ENCODE assay signal across 15 cellular contexts in genomic region chr11:125264091-125265022, GRCh38.
DNase-seq lines count a peak whose midpoint lies in the region; ATAC-seq and TF ChIP-seq lines count a peak whose summit lies in the region.
"Had no signal": no experiment of that assay in that cellular context is flagged by ENCODE, and none has a peak within 500 bp of the region (broad histone marks: within the 10 kb centered on the region; RNA-seq: fewer than 3 reads in every experiment).

No MANE protein-coding gene starts in this region.

- H3K36me3 Mint-ChIP-seq in nephron (ENCODE audit: low read depth) = no peaks in the 10 kb centered on the region
- H3K36me3 Mint-ChIP-seq: naive thymus-derived CD8-positive, alpha-beta T cell had no signal

- peak overlapping the region in 2 of 3 experiments; percentile 39 to 53 for H3K4me3 Mint-ChIP-seq in nephron
- H3K4me3 Mint-ChIP-seq: naive thymus-derived CD8-positive, alpha-beta T cell; stimulated activated naive CD8-positive, alpha-beta T cell treated with anti-CD3 and anti-CD28 coated beads, Interleukin-15, amount 100 ng/mL, for 72 hours had no signal

- H3K9me3 ChIP-seq in right atrium auricular region = no peaks in the 10 kb centered on the region
- H3K9me3 ChIP-seq: body of pancreas had no signal

- DNase-seq in right atrium auricular region (ENCODE audit: low spot score) = no peak
- no peak for DNase-seq in left cardiac atrium
- no peak for DNase-seq in dorsolateral prefrontal cortex
- no peak for DNase-seq in activated CD4-positive, alpha-beta T cell treated with anti-CD3 and anti-CD28 coated beads, Interleukin-2, amount 50 U/mL, for 48 hours
- no peak for DNase-seq in germinal center (ENCODE audit: low spot score)
- no peak for DNase-seq in activated effector memory CD4-positive, alpha-beta T cell treated with anti-CD3 and anti-CD28 coated beads, Interleukin-2, amount 50 U/mL, for 16 hours
- DNase-seq: ACHN; activated CD8-positive, alpha-beta memory T cell treated with anti-CD3 and anti-CD28 coated beads for 24 hours; activated effector memory CD4-positive, alpha-beta T cell treated with Interleukin-2 at 50 U/mL for 16 hours; Calu3; naive thymus-derived CD8-positive, alpha-beta T cell; stimulated activated naive CD8-positive, alpha-beta T cell treated with anti-CD3 and anti-CD28 coated beads, Interleukin-15, amount 100 ng/mL, for 72 hours had no signal

- no peak overlapping the region for H3K4me3 ChIP-seq in right atrium auricular region
- peak overlapping the region in 2 of 59 donors; percentile 44 to 48 for H3K4me3 ChIP-seq in dorsolateral prefrontal cortex
- H3K4me3 ChIP-seq in urinary bladder (ENCODE audit: low read depth, low read length) = no peak overlapping the region
- H3K4me3 ChIP-seq: body of pancreas had no signal

- ATAC-seq in left cardiac atrium = no peak
- ATAC-seq: naive thymus-derived CD8-positive, alpha-beta T cell; stimulated activated naive CD8-positive, alpha-beta T cell treated with anti-CD3 and anti-CD28 coated beads, Interleukin-15, amount 100 ng/mL, for 72 hours had no signal

- peak overlapping the region; percentile 95 to 99 (median 97) for H3K27ac Mint-ChIP-seq in nephron
- H3K27ac Mint-ChIP-seq: naive thymus-derived CD8-positive, alpha-beta T cell; stimulated activated naive CD8-positive, alpha-beta T cell treated with anti-CD3 and anti-CD28 coated beads, Interleukin-15, amount 100 ng/mL, for 72 hours had no signal

- no peaks in the 10 kb centered on the region for H3K36me3 ChIP-seq in right atrium auricular region
- no peaks in the 10 kb centered on the region for H3K36me3 ChIP-seq in urinary bladder (ENCODE audit: insufficient read depth)

- H3K27ac ChIP-seq in right atrium auricular region = peak overlapping the region; percentile 38 to 46
- peak overlapping the region in 34 of 59 donors; percentile 17 to 82 (median 64) for H3K27ac ChIP-seq in dorsolateral prefrontal cortex
- H3K27ac ChIP-seq in urinary bladder (ENCODE audit: low read depth) = peak overlapping the region; percentile 69
- H3K27ac ChIP-seq: body of pancreas had no signal

- 89% methylated on average over 14 of the region's 14 CpGs for WGBS in urinary bladder

- H3K4me1 Mint-ChIP-seq in nephron = peaks cover 93% of the 10 kb centered on the region

- intact Hi-C loops in left cardiac atrium (cut with DNase I) = loop anchor here in 1 of 2 donors (10.0 kb wide), 1 partner anchor 90 kb away; no protein-coding TSS in a partner anchor
- intact Hi-C loops in dorsolateral prefrontal cortex (cut with DNase I) = loop anchor here in 1 of 2 donors (5.0 kb wide), 1 partner anchor 83 kb away; no protein-coding TSS in a partner anchor

- H3K4me1 ChIP-seq in right atrium auricular region (peaks cover 0 to 35% of the 10 kb centered on the region in 2 donors), urinary bladder (ENCODE audit: insufficient read depth) (no peaks in the 10 kb centered on the region)

- H3K27me3 ChIP-seq in right atrium auricular region (no peaks in the 10 kb centered on the region), dorsolateral prefrontal cortex (no peaks in the 10 kb centered on the region)
- H3K27me3 ChIP-seq: body of pancreas had no signal

- no peaks in the 10 kb centered on the region for H3K9me3 Mint-ChIP-seq in nephron
- H3K9me3 Mint-ChIP-seq: naive thymus-derived CD8-positive, alpha-beta T cell; stimulated activated naive CD8-positive, alpha-beta T cell treated with anti-CD3 and anti-CD28 coated beads, Interleukin-15, amount 100 ng/mL, for 72 hours had no signal

- TF ChIP-seq CTCF in right atrium auricular region (IDR thresholded peaks at IDR 0.05) (no peak), dorsolateral prefrontal cortex (IDR thresholded peaks at IDR 0.05 in 54 of 56, conservative IDR thresholded peaks at IDR 0.05 in 2 of 56; ENCODE audit: low read depth in 1 of 56, partially characterized antibody in 56 of 56) (no peak), nephron (IDR thresholded peaks at IDR 0.05; ENCODE audit: unreplicated experiment in 3 of 3) (no peak)

- peaks cover 5% of the 10 kb centered on the region for H3K27me3 Mint-ChIP-seq in nephron (ENCODE audit: low read depth)
